Comparison of ENCODE assay signal across 1 cellular context in genomic region chr9:110820378-110820777, GRCh38.
TF ChIP-seq lines count a peak whose summit lies in the region.

No MANE protein-coding gene starts in this region.

TF ChIP-seq in IMR-90, 13 proteins besides CTCF, POLR2A, EP300 and RAD21 (continued from another document):
- TF ChIP-seq MAFK (IDR thresholded peaks at IDR 0.05; ENCODE audit: low read depth, low read length) (no peak), RFX5 (IDR thresholded peaks at IDR 0.05; ENCODE audit: low read depth, low read length) (no peak), MXI1 (IDR thresholded peaks at IDR 0.05; ENCODE audit: borderline replicate concordance, low read depth, low read length) (no peak)
